ENCODE assay signal across 21 cellular contexts in genomic region chr11:131066551-131066950, GRCh38.
"Had no signal": no experiment of that assay in that cellular context is flagged by ENCODE, and none has a peak within 500 bp of the region (broad histone marks: within the 10 kb centered on the region; RNA-seq: fewer than 3 reads in every experiment).

No MANE protein-coding gene starts in this region.

- H3K9me3 ChIP-seq: colonic mucosa, esophagus squamous epithelium, gastrocnemius medialis, heart right ventricle, left lung, lower lobe of right lung, mucosa of descending colon had no signal

- H3K9me3 Mint-ChIP-seq: dendritic cell treated with granulocyte-macrophage colony-stimulating factor and Interleukin-4, amounts not matched to agents 40 ng/mL and 50 ng/mL, for 4 days; endodermal cell; mesothelial cell of epicardium had no signal

- H3K4me3 Mint-ChIP-seq: dendritic cell treated with granulocyte-macrophage colony-stimulating factor and Interleukin-4, amounts not matched to agents 40 ng/mL and 50 ng/mL, for 4 days; effector memory CD8-positive, alpha-beta T cell; endodermal cell; mesothelial cell of epicardium had no signal

- H3K36me3 ChIP-seq: colonic mucosa, esophagus squamous epithelium, gastrocnemius medialis, heart right ventricle, left lung, lower lobe of right lung had no signal

- H3K4me1 Mint-ChIP-seq: mesothelial cell of epicardium had no signal

- H3K27me3 ChIP-seq: colonic mucosa had no signal

- DNase-seq: colonic mucosa; cortex of kidney; effector CD8-positive, alpha-beta T cell; effector memory CD8-positive, alpha-beta T cell; endodermal cell; erythroblast; esophagus squamous epithelium; foreskin fibroblast; foreskin melanocyte; gastrocnemius medialis; heart right ventricle; hippocampal formation; left cardiac atrium; left ventricle myocardium superior; lower lobe of right lung; mesenchymal stem cell; mucosa of descending colon had no signal

- H3K4me1 ChIP-seq: colonic mucosa, gastrocnemius medialis, heart right ventricle, left lung, lower lobe of right lung had no signal

- ATAC-seq: effector memory CD8-positive, alpha-beta T cell; gastrocnemius medialis; heart right ventricle; left lung; left ventricle myocardium superior; lower lobe of right lung; mucosa of descending colon had no signal

- H3K27me3 Mint-ChIP-seq: dendritic cell treated with granulocyte-macrophage colony-stimulating factor and Interleukin-4, amounts not matched to agents 40 ng/mL and 50 ng/mL, for 4 days had no signal

- H3K27ac ChIP-seq: colonic mucosa, epithelial cell of prostate, esophagus squamous epithelium, gastrocnemius medialis, heart right ventricle, left lung, lower lobe of right lung had no signal

- H3K36me3 Mint-ChIP-seq: mesothelial cell of epicardium had no signal

- H3K4me3 ChIP-seq: colonic mucosa, esophagus squamous epithelium, gastrocnemius medialis, heart right ventricle, left lung, lower lobe of right lung, mucosa of descending colon had no signal

- H3K27ac Mint-ChIP-seq: dendritic cell treated with granulocyte-macrophage colony-stimulating factor and Interleukin-4, amounts not matched to agents 40 ng/mL and 50 ng/mL, for 4 days; effector memory CD8-positive, alpha-beta T cell; endodermal cell; mesothelial cell of epicardium had no signal
